1 cellular context compared by ENCODE assay signal in the genomic region with DNA sequence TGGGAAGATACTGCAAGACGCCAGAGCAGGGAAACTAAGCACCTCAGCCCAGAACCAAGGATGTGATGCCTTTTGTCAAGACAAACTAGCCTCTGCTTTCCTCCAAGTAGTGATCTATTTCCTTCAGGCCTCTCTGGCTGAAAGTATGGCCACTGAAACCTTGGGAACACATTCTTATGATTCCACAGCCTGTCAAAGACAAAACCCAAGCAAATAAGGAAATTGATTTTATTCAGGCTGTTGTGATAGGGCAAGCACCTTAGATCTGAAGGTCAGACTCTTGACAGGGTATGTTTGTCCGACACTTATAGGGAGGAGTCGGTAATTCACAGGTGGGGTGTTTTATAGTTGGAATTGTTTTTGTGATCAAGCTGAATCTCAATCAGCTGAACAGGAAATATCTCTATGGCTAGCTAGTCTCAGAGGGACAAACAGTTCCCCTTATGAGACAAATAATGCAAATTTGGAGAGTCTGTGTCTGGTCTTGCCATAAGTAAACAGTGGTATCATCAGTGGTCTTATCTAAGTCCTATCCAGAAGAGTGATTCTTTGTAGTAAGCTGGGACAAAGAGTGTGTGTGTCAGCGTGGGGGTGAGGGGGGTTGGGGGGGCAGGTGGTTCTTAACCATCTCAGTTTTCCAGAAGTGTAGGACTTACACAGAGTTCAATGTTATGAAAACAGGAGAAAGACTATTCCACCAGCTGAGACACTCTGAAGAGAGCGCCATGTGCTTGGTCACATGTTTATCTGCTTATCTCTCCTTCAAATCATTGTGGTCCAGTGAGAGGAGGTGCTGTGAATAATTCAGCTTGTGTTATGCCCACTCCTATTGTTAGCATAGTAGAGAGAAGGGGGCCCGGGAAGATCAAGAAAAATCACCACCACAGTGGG.
A peak's percentile ranks its signal among the peaks of the same experiment; 100 is the strongest.
TF ChIP-seq lines count a peak whose summit lies in the region.

No MANE protein-coding gene starts in this region.

TF ChIP-seq in K562, 482 proteins besides CTCF, POLR2A, EP300 and RAD21 (continued from another document and continues in another):
- no peak for TF ChIP-seq E2F4 (CRISPR knock-in tag; IDR thresholded peaks at IDR 0.05; ENCODE audit: low read depth)
- TF ChIP-seq THRAP3 (IDR thresholded peaks at IDR 0.05; ENCODE audit: borderline replicate concordance), result no peak
- TF ChIP-seq, protein P1, sequence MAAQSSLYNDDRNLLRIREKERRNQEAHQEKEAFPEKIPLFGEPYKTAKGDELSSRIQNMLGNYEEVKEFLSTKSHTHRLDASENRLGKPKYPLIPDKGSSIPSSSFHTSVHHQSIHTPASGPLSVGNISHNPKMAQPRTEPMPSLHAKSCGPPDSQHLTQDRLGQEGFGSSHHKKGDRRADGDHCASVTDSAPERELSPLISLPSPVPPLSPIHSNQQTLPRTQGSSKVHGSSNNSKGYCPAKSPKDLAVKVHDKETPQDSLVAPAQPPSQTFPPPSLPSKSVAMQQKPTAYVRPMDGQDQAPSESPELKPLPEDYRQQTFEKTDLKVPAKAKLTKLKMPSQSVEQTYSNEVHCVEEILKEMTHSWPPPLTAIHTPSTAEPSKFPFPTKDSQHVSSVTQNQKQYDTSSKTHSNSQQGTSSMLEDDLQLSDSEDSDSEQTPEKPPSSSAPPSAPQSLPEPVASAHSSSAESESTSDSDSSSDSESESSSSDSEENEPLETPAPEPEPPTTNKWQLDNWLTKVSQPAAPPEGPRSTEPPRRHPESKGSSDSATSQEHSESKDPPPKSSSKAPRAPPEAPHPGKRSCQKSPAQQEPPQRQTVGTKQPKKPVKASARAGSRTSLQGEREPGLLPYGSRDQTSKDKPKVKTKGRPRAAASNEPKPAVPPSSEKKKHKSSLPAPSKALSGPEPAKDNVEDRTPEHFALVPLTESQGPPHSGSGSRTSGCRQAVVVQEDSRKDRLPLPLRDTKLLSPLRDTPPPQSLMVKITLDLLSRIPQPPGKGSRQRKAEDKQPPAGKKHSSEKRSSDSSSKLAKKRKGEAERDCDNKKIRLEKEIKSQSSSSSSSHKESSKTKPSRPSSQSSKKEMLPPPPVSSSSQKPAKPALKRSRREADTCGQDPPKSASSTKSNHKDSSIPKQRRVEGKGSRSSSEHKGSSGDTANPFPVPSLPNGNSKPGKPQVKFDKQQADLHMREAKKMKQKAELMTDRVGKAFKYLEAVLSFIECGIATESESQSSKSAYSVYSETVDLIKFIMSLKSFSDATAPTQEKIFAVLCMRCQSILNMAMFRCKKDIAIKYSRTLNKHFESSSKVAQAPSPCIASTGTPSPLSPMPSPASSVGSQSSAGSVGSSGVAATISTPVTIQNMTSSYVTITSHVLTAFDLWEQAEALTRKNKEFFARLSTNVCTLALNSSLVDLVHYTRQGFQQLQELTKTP (IDR thresholded peaks at IDR 0.05; ENCODE audit: low read depth in 1 of 2, partially characterized antibody in 2 of 2), result no peak
- TF ChIP-seq MYC (IDR thresholded peaks at IDR 0.05; ENCODE audit: low read depth, low read length), result peak; percentile 98
- 0 out of 2 replicates have a peak, but pooled peaks have one; percentile 59 for TF ChIP-seq MYC (CRISPR knock-in tag; IDR thresholded peaks at IDR 0.05; ENCODE audit: borderline replicate concordance, low read depth)
- no peak for TF ChIP-seq SNRNP70 (optimal IDR thresholded peaks at IDR 0.05; ENCODE audit: low read depth, low read length)
- TF ChIP-seq LARP7 (IDR thresholded peaks at IDR 0.05), result no peak
- TF ChIP-seq TFAM (CRISPR knock-in tag; conservative IDR thresholded peaks at IDR 0.05), result no peak
- TF ChIP-seq ZNF197 (CRISPR knock-in tag; IDR thresholded peaks at IDR 0.05; ENCODE audit: low read depth), result 0 out of 2 replicates have a peak, but pooled peaks have one; percentile 44
- TF ChIP-seq MITF (IDR thresholded peaks at IDR 0.05), result peak; percentile 83
- TF ChIP-seq TCF7L2 (IDR thresholded peaks at IDR 0.05; ENCODE audit: low read depth, low read length), result no peak
- no peak for TF ChIP-seq ARNT (IDR thresholded peaks at IDR 0.05)
- TF ChIP-seq OTX1 (CRISPR knock-in tag; IDR thresholded peaks at IDR 0.05), result no peak
- TF ChIP-seq ADNP (tag; IDR thresholded peaks at IDR 0.05), result 0 out of 2 replicates have a peak, but pooled peaks have one; percentile 25
- TF ChIP-seq CEBPG (CRISPR knock-in tag; IDR thresholded peaks at IDR 0.05), result no peak
- TF ChIP-seq CEBPG (tag; conservative IDR thresholded peaks at IDR 0.05 in 1 of 2, IDR thresholded peaks at IDR 0.05 in 1 of 2), result no peak
- no peak; a peak in 1 of 4 replicates for TF ChIP-seq FOXK2 (conservative IDR thresholded peaks at IDR 0.05 in 1 of 2, IDR thresholded peaks at IDR 0.05 in 1 of 2; ENCODE audit: low read depth in 2 of 2)
- TF ChIP-seq ZFX (CRISPR knock-in tag; IDR thresholded peaks at IDR 0.05), result no peak
- TF ChIP-seq HNRNPLL (IDR thresholded peaks at IDR 0.05; ENCODE audit: low read depth, low read length, poor library complexity, severe bottlenecking), result no peak
- TF ChIP-seq ZNF146 (CRISPR knock-in tag; IDR thresholded peaks at IDR 0.05; ENCODE audit: unreplicated experiment), result no peak
- no peak for TF ChIP-seq ZEB2 (IDR thresholded peaks at IDR 0.05)
- no peak for TF ChIP-seq ZNF24 (IDR thresholded peaks at IDR 0.05)
- TF ChIP-seq DACH1 (IDR thresholded peaks at IDR 0.05; ENCODE audit: partially characterized antibody), result peak; percentile 25
- TF ChIP-seq ZNF668 (CRISPR knock-in tag; IDR thresholded peaks at IDR 0.05), result 0 out of 2 replicates have a peak, but pooled peaks have one; percentile 9
- TF ChIP-seq ILF3 (IDR thresholded peaks at IDR 0.05; ENCODE audit: borderline replicate concordance), result no peak
- no peak for TF ChIP-seq ZNF263 (CRISPR knock-in tag; IDR thresholded peaks at IDR 0.05; ENCODE audit: borderline replicate concordance)
- TF ChIP-seq BCL6 (CRISPR knock-in tag; IDR thresholded peaks at IDR 0.05), result no peak
- TF ChIP-seq SFPQ (IDR thresholded peaks at IDR 0.05; ENCODE audit: low read depth, low read length), result no peak
- TF ChIP-seq FOSL1 (tag; conservative IDR thresholded peaks at IDR 0.05), result no peak
- no peak for TF ChIP-seq ELF4 (CRISPR knock-in tag; IDR thresholded peaks at IDR 0.05)
- TF ChIP-seq, protein P2, sequence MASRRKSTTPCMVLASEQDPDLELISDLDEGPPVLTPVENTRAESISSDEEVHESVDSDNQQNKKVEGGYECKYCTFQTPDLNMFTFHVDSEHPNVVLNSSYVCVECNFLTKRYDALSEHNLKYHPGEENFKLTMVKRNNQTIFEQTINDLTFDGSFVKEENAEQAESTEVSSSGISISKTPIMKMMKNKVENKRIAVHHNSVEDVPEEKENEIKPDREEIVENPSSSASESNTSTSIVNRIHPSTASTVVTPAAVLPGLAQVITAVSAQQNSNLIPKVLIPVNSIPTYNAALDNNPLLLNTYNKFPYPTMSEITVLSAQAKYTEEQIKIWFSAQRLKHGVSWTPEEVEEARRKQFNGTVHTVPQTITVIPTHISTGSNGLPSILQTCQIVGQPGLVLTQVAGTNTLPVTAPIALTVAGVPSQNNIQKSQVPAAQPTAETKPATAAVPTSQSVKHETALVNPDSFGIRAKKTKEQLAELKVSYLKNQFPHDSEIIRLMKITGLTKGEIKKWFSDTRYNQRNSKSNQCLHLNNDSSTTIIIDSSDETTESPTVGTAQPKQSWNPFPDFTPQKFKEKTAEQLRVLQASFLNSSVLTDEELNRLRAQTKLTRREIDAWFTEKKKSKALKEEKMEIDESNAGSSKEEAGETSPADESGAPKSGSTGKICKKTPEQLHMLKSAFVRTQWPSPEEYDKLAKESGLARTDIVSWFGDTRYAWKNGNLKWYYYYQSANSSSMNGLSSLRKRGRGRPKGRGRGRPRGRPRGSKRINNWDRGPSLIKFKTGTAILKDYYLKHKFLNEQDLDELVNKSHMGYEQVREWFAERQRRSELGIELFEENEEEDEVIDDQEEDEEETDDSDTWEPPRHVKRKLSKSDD (conservative IDR thresholded peaks at IDR 0.05; ENCODE audit: low read length), result no peak
- no peak for TF ChIP-seq GABPB1 (CRISPR knock-in tag; IDR thresholded peaks at IDR 0.05)
- TF ChIP-seq RBFOX2 (IDR thresholded peaks at IDR 0.05; ENCODE audit: low read depth, low read length), result no peak
- no peak for TF ChIP-seq WHSC1 (IDR thresholded peaks at IDR 0.05; ENCODE audit: low read length)
- TF ChIP-seq ZNF518B (CRISPR knock-in tag; IDR thresholded peaks at IDR 0.05), result no peak
- no peak for TF ChIP-seq ZNF274 (IDR thresholded peaks at IDR 0.05; ENCODE audit: borderline replicate concordance, low read depth, low read length)
- TF ChIP-seq ETS2 (tag; IDR thresholded peaks at IDR 0.05; ENCODE audit: borderline replicate concordance, poor library complexity, severe bottlenecking), result no peak
- TF ChIP-seq ETV5 (CRISPR knock-in tag; IDR thresholded peaks at IDR 0.05; ENCODE audit: low read depth), result no peak
- TF ChIP-seq, protein P3, sequence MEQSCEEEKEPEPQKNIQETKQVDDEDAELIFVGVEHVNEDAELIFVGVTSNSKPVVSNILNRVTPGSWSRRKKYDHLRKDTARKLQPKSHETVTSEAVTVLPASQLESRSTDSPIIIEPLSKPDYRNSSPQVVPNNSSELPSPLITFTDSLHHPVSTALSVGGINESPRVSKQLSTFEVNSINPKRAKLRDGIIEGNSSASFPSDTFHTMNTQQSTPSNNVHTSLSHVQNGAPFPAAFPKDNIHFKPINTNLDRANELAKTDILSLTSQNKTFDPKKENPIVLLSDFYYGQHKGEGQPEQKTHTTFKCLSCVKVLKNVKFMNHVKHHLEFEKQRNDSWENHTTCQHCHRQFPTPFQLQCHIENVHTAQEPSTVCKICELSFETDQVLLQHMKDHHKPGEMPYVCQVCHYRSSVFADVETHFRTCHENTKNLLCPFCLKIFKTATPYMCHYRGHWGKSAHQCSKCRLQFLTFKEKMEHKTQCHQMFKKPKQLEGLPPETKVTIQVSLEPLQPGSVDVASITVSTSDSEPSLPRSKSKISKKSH (CRISPR knock-in tag; IDR thresholded peaks at IDR 0.05), result no peak
- TF ChIP-seq E2F6 (IDR thresholded peaks at IDR 0.05; ENCODE audit: borderline replicate concordance in 1 of 2, extremely low read depth in 1 of 2, insufficient read depth in 1 of 2, insufficient read length in 1 of 2, low read depth in 1 of 2, low read length in 1 of 2, poor library complexity in 1 of 2, severe bottlenecking in 1 of 2), result peak; percentile 43 to 54
- TF ChIP-seq HDAC2 (IDR thresholded peaks at IDR 0.05), result no peak
- TF ChIP-seq NCOR1 (IDR thresholded peaks at IDR 0.05), result no peak
